ENCODE assay signal across 2 cellular contexts in the genomic region with DNA sequence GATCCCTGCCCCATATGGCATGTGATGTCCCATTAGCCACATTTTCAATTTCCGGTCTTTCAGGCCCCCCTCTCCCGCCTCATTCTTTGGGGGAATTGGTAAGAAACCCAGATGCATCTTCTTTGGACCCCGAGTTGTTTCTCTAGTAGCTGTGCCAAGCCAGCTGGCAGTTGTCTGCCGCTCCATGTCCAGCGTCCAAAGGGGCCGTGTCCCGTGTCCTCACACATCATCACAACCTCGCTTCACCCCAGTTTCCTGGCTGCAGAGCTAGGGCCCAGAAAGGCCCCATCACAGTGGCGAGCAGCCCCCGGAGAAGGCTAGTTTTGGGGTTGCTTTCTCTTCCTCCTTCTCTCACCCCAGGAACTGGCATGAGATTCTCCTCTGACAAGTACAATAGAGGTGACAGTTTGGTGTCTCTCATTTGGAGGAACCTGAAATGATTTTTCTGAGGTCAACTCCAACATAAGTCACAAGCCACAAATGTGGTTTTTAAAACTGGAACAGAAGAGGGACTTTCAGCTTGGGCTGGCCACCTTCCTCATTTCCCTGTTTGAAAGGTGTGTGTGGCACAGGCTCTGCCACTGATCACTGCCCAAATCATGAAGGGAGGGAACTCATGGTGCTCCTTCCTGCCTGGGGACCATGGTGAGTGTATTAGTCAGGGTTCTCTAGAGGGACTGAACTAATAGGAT.
TF ChIP-seq lines count a peak whose summit lies in the region.

No MANE protein-coding gene starts in this region.

TF ChIP-seq in IMR-90, 13 proteins besides CTCF, POLR2A, EP300 and RAD21:
- TF ChIP-seq CEBPB (IDR thresholded peaks at IDR 0.05; ENCODE audit: low read depth, low read length) = no peak
- TF ChIP-seq MAFK (IDR thresholded peaks at IDR 0.05; ENCODE audit: low read depth, low read length) = no peak
- no peak for TF ChIP-seq NFE2L2 (IDR thresholded peaks at IDR 0.05; ENCODE audit: low read depth, low read length)
- TF ChIP-seq MXI1 (IDR thresholded peaks at IDR 0.05; ENCODE audit: borderline replicate concordance, low read depth, low read length) = no peak
- no peak for TF ChIP-seq ELK1 (IDR thresholded peaks at IDR 0.05; ENCODE audit: borderline replicate concordance, low read depth, low read length)
- TF ChIP-seq BHLHE40 (IDR thresholded peaks at IDR 0.05; ENCODE audit: low read depth, low read length) = no peak
- no peak for TF ChIP-seq FOS (IDR thresholded peaks at IDR 0.05; ENCODE audit: low read depth, low read length)
- no peak for TF ChIP-seq USF2 (IDR thresholded peaks at IDR 0.05; ENCODE audit: low read depth, low read length)
- TF ChIP-seq RFX5 (IDR thresholded peaks at IDR 0.05; ENCODE audit: low read depth, low read length) = no peak

TF ChIP-seq in GM12878, 131 proteins besides CTCF, POLR2A, EP300 and RAD21:
- peak; percentile 60 for TF ChIP-seq MTA2 (IDR thresholded peaks at IDR 0.05; ENCODE audit: low read depth)
- peak; percentile 69 for TF ChIP-seq DPF2 (IDR thresholded peaks at IDR 0.05)
- peak; percentile 70; the same call in 1 of the 2 replicates for TF ChIP-seq CBFB (IDR thresholded peaks at IDR 0.05; ENCODE audit: low read depth)
- peak; percentile 82 for TF ChIP-seq EED (IDR thresholded peaks at IDR 0.05; ENCODE audit: low read depth)
- 0 out of 2 replicates have a peak, but pooled peaks have one; percentile 36 for TF ChIP-seq NFIC (IDR thresholded peaks at IDR 0.05; ENCODE audit: low read depth, low read length)
- no peak for TF ChIP-seq BACH1 (IDR thresholded peaks at IDR 0.05; ENCODE audit: borderline replicate concordance)
- TF ChIP-seq SMC3 (IDR thresholded peaks at IDR 0.05; ENCODE audit: borderline replicate concordance, low read length) = 0 out of 2 replicates have a peak, but pooled peaks have one; percentile 1
- TF ChIP-seq ZNF622 (IDR thresholded peaks at IDR 0.05) = no peak
- no peak for TF ChIP-seq HCFC1 (IDR thresholded peaks at IDR 0.05; ENCODE audit: low read length)
- no peak for TF ChIP-seq SMAD5 (IDR thresholded peaks at IDR 0.05; ENCODE audit: low read depth)
- TF ChIP-seq SMARCA5 (IDR thresholded peaks at IDR 0.05) = no peak
- no peak for TF ChIP-seq NFXL1 (IDR thresholded peaks at IDR 0.05; ENCODE audit: borderline replicate concordance)
- TF ChIP-seq, protein P1, sequence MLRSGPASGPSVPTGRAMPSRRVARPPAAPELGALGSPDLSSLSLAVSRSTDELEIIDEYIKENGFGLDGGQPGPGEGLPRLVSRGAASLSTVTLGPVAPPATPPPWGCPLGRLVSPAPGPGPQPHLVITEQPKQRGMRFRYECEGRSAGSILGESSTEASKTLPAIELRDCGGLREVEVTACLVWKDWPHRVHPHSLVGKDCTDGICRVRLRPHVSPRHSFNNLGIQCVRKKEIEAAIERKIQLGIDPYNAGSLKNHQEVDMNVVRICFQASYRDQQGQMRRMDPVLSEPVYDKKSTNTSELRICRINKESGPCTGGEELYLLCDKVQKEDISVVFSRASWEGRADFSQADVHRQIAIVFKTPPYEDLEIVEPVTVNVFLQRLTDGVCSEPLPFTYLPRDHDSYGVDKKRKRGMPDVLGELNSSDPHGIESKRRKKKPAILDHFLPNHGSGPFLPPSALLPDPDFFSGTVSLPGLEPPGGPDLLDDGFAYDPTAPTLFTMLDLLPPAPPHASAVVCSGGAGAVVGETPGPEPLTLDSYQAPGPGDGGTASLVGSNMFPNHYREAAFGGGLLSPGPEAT (IDR thresholded peaks at IDR 0.05; ENCODE audit: low read depth) = peak; percentile 90
- no peak for TF ChIP-seq HDAC6 (IDR thresholded peaks at IDR 0.05; ENCODE audit: unreplicated experiment)
- peak; percentile 91 for TF ChIP-seq RUNX3 (IDR thresholded peaks at IDR 0.05; ENCODE audit: low read length)
- no peak for TF ChIP-seq ASH2L (IDR thresholded peaks at IDR 0.05; ENCODE audit: borderline replicate concordance, low read depth)
- peak; percentile 57; the same call in 1 of the 2 replicates for TF ChIP-seq GATAD2B (conservative IDR thresholded peaks at IDR 0.05; ENCODE audit: low read depth)
- no peak for TF ChIP-seq RBBP5 (conservative IDR thresholded peaks at IDR 0.05)
- TF ChIP-seq NR2F1 (conservative IDR thresholded peaks at IDR 0.05) = peak; percentile 49
- peak; percentile 58; the same call in 1 of the 2 replicates for TF ChIP-seq NBN (IDR thresholded peaks at IDR 0.05)
- no peak for TF ChIP-seq CHD2 (IDR thresholded peaks at IDR 0.05; ENCODE audit: borderline replicate concordance, low read depth, low read length)
- TF ChIP-seq IKZF2 (IDR thresholded peaks at IDR 0.05) = peak; percentile 94 to 96
- TF ChIP-seq IKZF1 (conservative IDR thresholded peaks at IDR 0.05) = peak; percentile 89
- peak; percentile 55; the same call in 1 of the 2 replicates for TF ChIP-seq SPI1 (IDR thresholded peaks at IDR 0.05; ENCODE audit: borderline replicate concordance, insufficient read depth, low read depth, low read length)
- peak; percentile 47; the same call in 1 of the 2 replicates for TF ChIP-seq ATF7 (IDR thresholded peaks at IDR 0.05; ENCODE audit: low read depth)
- TF ChIP-seq MTA3 (IDR thresholded peaks at IDR 0.05; ENCODE audit: borderline replicate concordance, low read length) = 0 out of 2 replicates have a peak, but pooled peaks have one; percentile 66
- no peak for TF ChIP-seq ZBTB11 (CRISPR knock-in tag; IDR thresholded peaks at IDR 0.05)
- no peak for TF ChIP-seq NR2C1 (IDR thresholded peaks at IDR 0.05)
- TF ChIP-seq BHLHE40 (IDR thresholded peaks at IDR 0.05; ENCODE audit: borderline replicate concordance in 1 of 2, low read depth in 2 of 2, low read length in 1 of 2) = peak in 1 of 2 experiments; percentile 55; a peak in 1 of 4 replicates
- TF ChIP-seq, protein P2, sequence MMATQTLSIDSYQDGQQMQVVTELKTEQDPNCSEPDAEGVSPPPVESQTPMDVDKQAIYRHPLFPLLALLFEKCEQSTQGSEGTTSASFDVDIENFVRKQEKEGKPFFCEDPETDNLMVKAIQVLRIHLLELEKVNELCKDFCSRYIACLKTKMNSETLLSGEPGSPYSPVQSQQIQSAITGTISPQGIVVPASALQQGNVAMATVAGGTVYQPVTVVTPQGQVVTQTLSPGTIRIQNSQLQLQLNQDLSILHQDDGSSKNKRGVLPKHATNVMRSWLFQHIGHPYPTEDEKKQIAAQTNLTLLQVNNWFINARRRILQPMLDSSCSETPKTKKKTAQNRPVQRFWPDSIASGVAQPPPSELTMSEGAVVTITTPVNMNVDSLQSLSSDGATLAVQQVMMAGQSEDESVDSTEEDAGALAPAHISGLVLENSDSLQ (IDR thresholded peaks at IDR 0.05) = peak; percentile 39; the same call in 1 of the 2 replicates
- TF ChIP-seq STAT1 (conservative IDR thresholded peaks at IDR 0.05) = no peak
- TF ChIP-seq RELA (IDR thresholded peaks at IDR 0.05; ENCODE audit: borderline replicate concordance, partially characterized antibody) = no peak
- no peak for TF ChIP-seq HDGF (IDR thresholded peaks at IDR 0.05)
- peak; percentile 50; the same call in 1 of the 2 replicates for TF ChIP-seq PAX5 (IDR thresholded peaks at IDR 0.05; ENCODE audit: borderline replicate concordance, low read depth, low read length)
